9 cellular contexts compared by ENCODE assay signal in the genomic region with DNA sequence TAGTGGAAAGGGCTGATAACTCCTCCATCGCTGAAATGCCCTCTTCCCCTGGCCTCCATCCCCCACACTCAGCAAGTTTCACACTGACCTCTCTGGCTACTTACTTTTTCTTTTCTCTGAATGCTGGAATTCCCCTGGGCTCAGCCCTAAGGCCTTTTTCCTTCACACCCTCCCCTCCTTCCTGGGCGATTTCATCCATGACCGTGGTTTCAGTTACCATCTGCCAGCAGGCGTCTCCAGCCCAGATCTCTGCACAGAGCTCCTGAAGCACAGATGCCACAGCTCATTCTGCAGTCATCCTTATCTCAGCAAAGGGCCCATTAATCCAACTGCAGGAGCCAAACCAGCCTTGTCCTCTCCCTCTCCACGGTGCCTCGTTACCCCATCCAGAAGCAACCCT.
A peak's percentile ranks its signal among the peaks of the same experiment; 100 is the strongest.
DNase-seq lines count a peak whose midpoint lies in the region; ATAC-seq and TF ChIP-seq lines count a peak whose summit lies in the region.
"Had no signal": no experiment of that assay in that cellular context is flagged by ENCODE, and none has a peak within 500 bp of the region (broad histone marks: within the 10 kb centered on the region; RNA-seq: fewer than 3 reads in every experiment).

No MANE protein-coding gene starts in this region.

- H3K9me3 ChIP-seq in T-helper 17 cell (ENCODE audit: control insufficient read depth, low read length, poor library complexity, severe bottlenecking) (no peaks in the 10 kb centered on the region), subcutaneous abdominal adipose tissue (ENCODE audit: control insufficient read depth in 5 of 5, low read length in 5 of 5) (no peaks in the 10 kb centered on the region)

- H3K4me3 ChIP-seq in AG10803 (ENCODE audit: low read length): no peak overlapping the region
- H3K4me3 ChIP-seq in subcutaneous abdominal adipose tissue (ENCODE audit: low read depth in 1 of 5, low read length in 5 of 5): no peak overlapping the region

- H3K36me3 Mint-ChIP-seq in T-helper 17 cell (ENCODE audit: low read depth): peaks cover 14% of the 10 kb centered on the region

- peak overlapping the region; percentile 68 for H3K27ac ChIP-seq in subcutaneous abdominal adipose tissue (ENCODE audit: low read depth, low read length)

- DNase-seq in AG10803 (ENCODE audit: low read depth): peak; percentile 79
- DNase-seq in T-helper 17 cell: no peak
- peak; percentile 38 for DNase-seq in left cardiac atrium
- DNase-seq in DMS114 treated with DMSO at 0.1 percent for 48 hours (lab: John Stamatoyannopoulos, UW; ENCODE audit: unreplicated experiment): no peak

- peaks cover 30% of the 10 kb centered on the region for H3K4me1 Mint-ChIP-seq in T-helper 17 cell

- peaks cover 0 to 5% (median 0%) of the 10 kb centered on the region in 5 donors for H3K36me3 ChIP-seq in subcutaneous abdominal adipose tissue (ENCODE audit: control insufficient read depth in 5 of 5, insufficient read depth in 5 of 5, low read length in 5 of 5)

- TF ChIP-seq CTCF in AG10803 (conservative IDR thresholded peaks at IDR 0.05; ENCODE audit: low read length): peak; percentile 58

- H3K9ac ChIP-seq in subcutaneous abdominal adipose tissue (ENCODE audit: low read length in 5 of 5): no peak overlapping the region

- no peaks in the 10 kb centered on the region for H3K27me3 ChIP-seq in subcutaneous abdominal adipose tissue (ENCODE audit: control insufficient read depth in 5 of 5, insufficient read depth in 4 of 5, low read length in 5 of 5)

- no peaks in the 10 kb centered on the region for H3K27me3 Mint-ChIP-seq in T-helper 17 cell

- no peak overlapping the region for H3K4me3 Mint-ChIP-seq in T-helper 17 cell

- intact Hi-C loops in left cardiac atrium (cut with DNase I): loop anchor here in 1 of 2 donors (10.0 kb wide), 1 partner anchor 115 kb away; a partner anchor contains a TSS

- H3K4me1 ChIP-seq in subcutaneous abdominal adipose tissue (ENCODE audit: control insufficient read depth in 5 of 5, insufficient read depth in 5 of 5, low read length in 5 of 5): peaks cover 2 to 35% (median 23%) of the 10 kb centered on the region in 5 donors

- ATAC-seq in GM21717 (IDR thresholded peaks at IDR 0.05; ENCODE audit: unreplicated experiment): peak; percentile 61
- no peak for ATAC-seq in T-helper 17 cell
- peak; percentile 79 to 87 for ATAC-seq in left cardiac atrium
- no peak for ATAC-seq in GM19035 (IDR thresholded peaks at IDR 0.05; ENCODE audit: unreplicated experiment)
- ATAC-seq in GM19324 (IDR thresholded peaks at IDR 0.05; ENCODE audit: low FRiP score, unreplicated experiment): no peak
- ATAC-seq: HCT116 had no signal

- H3K27ac Mint-ChIP-seq in T-helper 17 cell: peak overlapping the region; percentile 82

Comparison
In these comparisons a context has a peak if more than half of its experiments do, and no peak if none do; other contexts are left out.
1. DNase-seq: peak in AG10803 (single experiment) and left cardiac atrium (single experiment); none in T-helper 17 cell (0 of 3) and DMS114 treated with DMSO at 0.1 percent for 48 hours (single experiment).
2. ATAC-seq: peak in GM21717 (single experiment) and left cardiac atrium (2 of 2); none in T-helper 17 cell (single experiment), GM19035 (single experiment) and GM19324 (single experiment).